8 cellular contexts compared by ENCODE assay signal in genomic region chr1:26164036-26164927, GRCh38. TPM values are rescaled to one million over a fixed set of nuclear protein-coding genes. Genes with fewer than 3 reads are reported as not detected.
DNase-seq lines count a peak whose midpoint lies in the region; ATAC-seq and TF ChIP-seq lines count a peak whose summit lies in the region.

No MANE protein-coding gene starts in this region.

- H3K9me3 ChIP-seq in endocrine pancreas (ENCODE audit: control insufficient read depth, low read length), result no peaks in the 10 kb centered on the region
- no peaks in the 10 kb centered on the region for H3K9me3 ChIP-seq in muscle layer of duodenum (ENCODE audit: control insufficient read depth in 1 of 2, low read length in 2 of 2)
- H3K9me3 ChIP-seq in stomach smooth muscle (ENCODE audit: control insufficient read depth in 2 of 2, low read length in 2 of 2), result no peaks in the 10 kb centered on the region

- H3K9ac ChIP-seq in endocrine pancreas (ENCODE audit: control insufficient read depth, insufficient read depth, low read length) (peak overlapping the region; percentile 44), stomach smooth muscle (ENCODE audit: low read length in 2 of 2) (peak overlapping the region; percentile 55 to 66)

- no peaks in the 10 kb centered on the region for H3K36me3 ChIP-seq in endocrine pancreas (ENCODE audit: control insufficient read depth, insufficient read depth, low read length)
- no peaks in the 10 kb centered on the region for H3K36me3 ChIP-seq in muscle layer of duodenum (ENCODE audit: control insufficient read depth in 1 of 2, insufficient read depth in 2 of 2, low read length in 2 of 2)
- no peaks in the 10 kb centered on the region for H3K36me3 ChIP-seq in stomach smooth muscle (ENCODE audit: control insufficient read depth in 2 of 2, insufficient read depth in 2 of 2, low read length in 2 of 2)

- ATAC-seq in HG02759 (IDR thresholded peaks at IDR 0.05; ENCODE audit: unreplicated experiment) (peak; percentile 44), GM18858 (IDR thresholded peaks at IDR 0.05; ENCODE audit: unreplicated experiment) (no peak)

- no peak overlapping the region for H3K4me3 ChIP-seq in endocrine pancreas (ENCODE audit: control insufficient read depth, insufficient read depth, low read length)
- peak overlapping the region; percentile 21 to 56 for H3K4me3 ChIP-seq in muscle layer of duodenum (ENCODE audit: low read depth in 1 of 2, low read length in 2 of 2)
- peak overlapping the region; percentile 46 to 69 for H3K4me3 ChIP-seq in stomach smooth muscle (ENCODE audit: low read length in 2 of 2)

- DNase-seq in AG09319 (ENCODE audit: extremely low read depth, low read depth) (no peak), mucosa of gallbladder (ENCODE audit: low spot score) (no peak)
- peak; percentile 54 to 58 for DNase-seq in activated CD4-positive, alpha-beta T cell treated with anti-CD3 and anti-CD28 coated beads, Interleukin-2, amount 50 U/mL, for 48 hours

- peak; percentile 34 for TF ChIP-seq CTCF in AG09319 (IDR thresholded peaks at IDR 0.05; ENCODE audit: low read depth, low read length)

- no peaks in the 10 kb centered on the region for H3K27me3 ChIP-seq in endocrine pancreas (ENCODE audit: control insufficient read depth, insufficient read depth, low read length)
- H3K27me3 ChIP-seq in muscle layer of duodenum (ENCODE audit: low read depth, low read length), result no peaks in the 10 kb centered on the region
- peaks cover 0 to under 1% of the 10 kb centered on the region in 2 donors for H3K27me3 ChIP-seq in stomach smooth muscle (ENCODE audit: control insufficient read depth in 1 of 2, insufficient read depth in 2 of 2, low read length in 2 of 2)

- H3K27ac ChIP-seq in muscle layer of duodenum (ENCODE audit: low read length) (no peak overlapping the region), stomach smooth muscle (ENCODE audit: low read length) (peak overlapping the region; percentile 55)

- H3K4me1 ChIP-seq in endocrine pancreas (ENCODE audit: control insufficient read depth, insufficient read depth, low read length), result no peaks in the 10 kb centered on the region
- peaks cover 2 to 21% of the 10 kb centered on the region in 2 donors for H3K4me1 ChIP-seq in muscle layer of duodenum (ENCODE audit: control insufficient read depth in 1 of 2, insufficient read depth in 2 of 2, low read length in 2 of 2)
- peaks cover 22% of the 10 kb centered on the region for H3K4me1 ChIP-seq in stomach smooth muscle (ENCODE audit: control insufficient read depth, insufficient read depth, low read length)

RNA-seq across cellular contexts. Expression of gene C1orf232, which starts 4.5 kb away (rescaled TPM):
- total RNA-seq in mucosa of gallbladder, result not detected

RNA-seq across cellular contexts. Expression of gene FAM110D, which starts 5.4 kb away (rescaled TPM):
- total RNA-seq in mucosa of gallbladder, result 2.8 TPM

RNA-seq across cellular contexts. Expression of gene ZNF593, which starts 5.4 kb away (rescaled TPM):
- total RNA-seq in mucosa of gallbladder, result 28.1 TPM

RNA-seq across cellular contexts. Expression of gene ZNF593OS, which starts 7.3 kb away (rescaled TPM):
- 0.29 TPM for total RNA-seq in mucosa of gallbladder

RNA-seq across cellular contexts. Expression of gene CNKSR1, which starts 13.0 kb away (rescaled TPM):
- 36.0 TPM for total RNA-seq in mucosa of gallbladder

Comparison
In these comparisons a context has a peak if more than half of its experiments do, and no peak if none do; other contexts are left out.
1. DNase-seq: peak in activated CD4-positive, alpha-beta T cell treated with anti-CD3 and anti-CD28 coated beads, Interleukin-2, amount 50 U/mL, for 48 hours (2 of 2); none in AG09319 (single experiment) and mucosa of gallbladder (single experiment).